In genomic region chr10:63042256-63042655, GRCh38 we compare ENCODE assay signal across 19 cellular contexts.
DNase-seq lines count a peak whose midpoint lies in the region; ATAC-seq, FAIRE-seq and TF ChIP-seq lines count a peak whose summit lies in the region.
"Had no signal": no experiment of that assay in that cellular context is flagged by ENCODE, and none has a peak within 500 bp of the region (broad histone marks: within the 10 kb centered on the region; RNA-seq: fewer than 3 reads in every experiment).

No MANE protein-coding gene starts in this region.

- H3K9ac ChIP-seq in astrocyte (ENCODE audit: low read length), result no peak overlapping the region
- H3K9ac ChIP-seq: BLaER1 treated with 17β-estradiol and CSF1 and Interleukin-3, amounts not matched to agents 10 nM and 100 nM had no signal

- H3K9me3 Mint-ChIP-seq in activated CD4-positive, alpha-beta T cell treated with anti-CD3 and anti-CD28 coated beads, Interleukin-2, amount 10 ng/mL, durations not matched to agents 24 days and 14 days, result peaks cover 2% of the 10 kb centered on the region
- no peaks in the 10 kb centered on the region for H3K9me3 Mint-ChIP-seq in astrocyte (ENCODE audit: unreplicated experiment)
- peaks cover 7 to 41% (median 19%) of the 10 kb centered on the region in 9 donors for H3K9me3 Mint-ChIP-seq in naive thymus-derived CD8-positive, alpha-beta T cell

- no peak overlapping the region for H3K27ac ChIP-seq in astrocyte (ENCODE audit: low read depth, low read length)
- H3K27ac ChIP-seq: BLaER1 treated with 17β-estradiol and CSF1 and Interleukin-3, amounts not matched to agents 10 nM and 100 nM had no signal

- no peaks in the 10 kb centered on the region for H3K27me3 ChIP-seq in astrocyte (ENCODE audit: insufficient read depth, low read length)
- H3K27me3 ChIP-seq: BLaER1 treated with 17β-estradiol and CSF1 and Interleukin-3, amounts not matched to agents 10 nM and 100 nM had no signal

- DNase-seq in activated CD4-positive, alpha-beta T cell treated with anti-CD3 and anti-CD28 coated beads, Interleukin-2, amount 10 ng/mL, durations not matched to agents 24 days and 14 days, result peak; percentile 33
- DNase-seq in activated CD4-positive, alpha-beta T cell treated with anti-CD3 and anti-CD28 coated beads for 48 hours, result no peak
- DNase-seq in astrocyte (ENCODE audit: low read depth), result peak; percentile 77
- DNase-seq in fibroblast of pulmonary artery (ENCODE audit: low read depth), result peak; percentile 89
- DNase-seq in naive thymus-derived CD8-positive, alpha-beta T cell, result no peak
- DNase-seq in SHP77 treated with DMSO at 0.1 percent for 48 hours (lab: John Stamatoyannopoulos, UW), result no peak
- DNase-seq: CD8-positive, alpha-beta memory T cell; DMS 273 treated with DMSO at 0.1 percent for 48 hours; KBM-7; MV-4-11; NCI-H1417 treated with DMSO at 0.1 percent for 48 hours; NCI-H2029; NCI-H2171 treated with DMSO at 0.1 percent for 48 hours; NCI-H748 treated with DMSO at 0.1 percent for 48 hours; RPMI8226 had no signal

- H3K4me3 Mint-ChIP-seq in activated CD4-positive, alpha-beta T cell treated with anti-CD3 and anti-CD28 coated beads, Interleukin-2, amount 10 ng/mL, durations not matched to agents 24 days and 14 days, result no peak overlapping the region
- no peak overlapping the region for H3K4me3 Mint-ChIP-seq in astrocyte (ENCODE audit: unreplicated experiment)
- no peak overlapping the region for H3K4me3 Mint-ChIP-seq in naive thymus-derived CD8-positive, alpha-beta T cell
- H3K4me3 Mint-ChIP-seq: CD8-positive, alpha-beta memory T cell; GM23338 had no signal

- no peak for ATAC-seq in naive thymus-derived CD8-positive, alpha-beta T cell
- no peak for ATAC-seq in GM21786 (IDR thresholded peaks at IDR 0.05; ENCODE audit: unreplicated experiment)
- ATAC-seq: GM23338 had no signal

- no peaks in the 10 kb centered on the region for H3K79me2 ChIP-seq in astrocyte (ENCODE audit: insufficient read depth, low read length)

- no peak overlapping the region for H2AFZ ChIP-seq in astrocyte (ENCODE audit: low read depth, low read length)
- H2AFZ ChIP-seq: GM23338 had no signal

- H3K4me3 ChIP-seq in astrocyte (ENCODE audit: insufficient read depth, low read depth, low read length) (no peak overlapping the region), fibroblast of pulmonary artery (replicated peaks; ENCODE audit: low read depth, low read length) (no peak overlapping the region)
- H3K4me3 ChIP-seq: BLaER1 treated with 17β-estradiol and CSF1 and Interleukin-3, amounts not matched to agents 10 nM and 100 nM; GM23338 had no signal

- no peaks in the 10 kb centered on the region for H3K9me3 ChIP-seq in astrocyte (ENCODE audit: insufficient read depth, low read depth, low read length)

- H3K4me2 ChIP-seq in astrocyte (ENCODE audit: low read length), result no peak overlapping the region
- H3K4me2 ChIP-seq: BLaER1 treated with 17β-estradiol and CSF1 and Interleukin-3, amounts not matched to agents 10 nM and 100 nM; GM23338 had no signal

- H3K27ac Mint-ChIP-seq in activated CD4-positive, alpha-beta T cell treated with anti-CD3 and anti-CD28 coated beads, Interleukin-2, amount 10 ng/mL, durations not matched to agents 24 days and 14 days, result no peak overlapping the region
- H3K27ac Mint-ChIP-seq in astrocyte (ENCODE audit: unreplicated experiment), result no peak overlapping the region
- peak overlapping the region in 1 of 10 donors; percentile 24 for H3K27ac Mint-ChIP-seq in naive thymus-derived CD8-positive, alpha-beta T cell
- H3K27ac Mint-ChIP-seq: CD8-positive, alpha-beta memory T cell; GM23338 had no signal

- TF ChIP-seq CTCF in astrocyte (IDR thresholded peaks at IDR 0.05; ENCODE audit: insufficient read depth, low read depth, low read length), result no peak
- no peak for TF ChIP-seq CTCF in fibroblast of pulmonary artery (IDR thresholded peaks at IDR 0.05; ENCODE audit: low read length, missing control alignments)

- H3K27me3 Mint-ChIP-seq in activated CD4-positive, alpha-beta T cell treated with anti-CD3 and anti-CD28 coated beads, Interleukin-2, amount 10 ng/mL, durations not matched to agents 24 days and 14 days, result peaks cover 21% of the 10 kb centered on the region
- no peaks in the 10 kb centered on the region for H3K27me3 Mint-ChIP-seq in astrocyte (ENCODE audit: low read depth, unreplicated experiment)
- peaks cover 23 to 59% (median 42%) of the 10 kb centered on the region in 5 donors for H3K27me3 Mint-ChIP-seq in naive thymus-derived CD8-positive, alpha-beta T cell

- H3K4me1 ChIP-seq in astrocyte (ENCODE audit: insufficient read depth, low read length), result no peaks in the 10 kb centered on the region
- H3K4me1 ChIP-seq: BLaER1 treated with 17β-estradiol and CSF1 and Interleukin-3, amounts not matched to agents 10 nM and 100 nM had no signal

- no peaks in the 10 kb centered on the region for H3K36me3 Mint-ChIP-seq in activated CD4-positive, alpha-beta T cell treated with anti-CD3 and anti-CD28 coated beads, Interleukin-2, amount 10 ng/mL, durations not matched to agents 24 days and 14 days (ENCODE audit: low read depth)
- no peaks in the 10 kb centered on the region for H3K36me3 Mint-ChIP-seq in astrocyte (ENCODE audit: low read depth, unreplicated experiment)
- H3K36me3 Mint-ChIP-seq in naive thymus-derived CD8-positive, alpha-beta T cell, result peaks cover 2 to 15% (median 9%) of the 10 kb centered on the region in 3 donors

- no peaks in the 10 kb centered on the region for H3K4me1 Mint-ChIP-seq in activated CD4-positive, alpha-beta T cell treated with anti-CD3 and anti-CD28 coated beads, Interleukin-2, amount 10 ng/mL, durations not matched to agents 24 days and 14 days
- H3K4me1 Mint-ChIP-seq in astrocyte (ENCODE audit: low read depth, unreplicated experiment), result peaks cover 3% of the 10 kb centered on the region
- H3K4me1 Mint-ChIP-seq in naive thymus-derived CD8-positive, alpha-beta T cell, result no peaks in the 10 kb centered on the region
- H3K4me1 Mint-ChIP-seq: CD8-positive, alpha-beta memory T cell; GM23338 had no signal

- POLR2A ChIA-PET in naive thymus-derived CD8-positive, alpha-beta T cell (lab: Charles Lee), result no interaction called here

- no peaks in the 10 kb centered on the region for H3K36me3 ChIP-seq in astrocyte (ENCODE audit: insufficient read depth, low read length)
- H3K36me3 ChIP-seq: BLaER1 treated with 17β-estradiol and CSF1 and Interleukin-3, amounts not matched to agents 10 nM and 100 nM had no signal

- no peaks in the 10 kb centered on the region for H4K20me1 ChIP-seq in astrocyte (ENCODE audit: insufficient read depth, low read length)
- H4K20me1 ChIP-seq: BLaER1 treated with 17β-estradiol and CSF1 and Interleukin-3, amounts not matched to agents 10 nM and 100 nM had no signal

- intact Hi-C loops in activated CD4-positive, alpha-beta T cell treated with anti-CD3 and anti-CD28 coated beads, Interleukin-2, amount 10 ng/mL, durations not matched to agents 24 days and 14 days (cut with micrococcal nuclease), result no loop called here

- FAIRE-seq in astrocyte (lab: Jason Lieb, UNC), result no peak
- FAIRE-seq: A204.1 had no signal

Comparison
In these comparisons a context has a peak if more than half of its experiments do, and no peak if none do; other contexts are left out.
1. DNase-seq: peak in activated CD4-positive, alpha-beta T cell treated with anti-CD3 and anti-CD28 coated beads, Interleukin-2, amount 10 ng/mL, durations not matched to agents 24 days and 14 days (single experiment), astrocyte (single experiment) and fibroblast of pulmonary artery (single experiment); none in activated CD4-positive, alpha-beta T cell treated with anti-CD3 and anti-CD28 coated beads for 48 hours (single experiment), naive thymus-derived CD8-positive, alpha-beta T cell (0 of 10) and SHP77 treated with DMSO at 0.1 percent for 48 hours (single experiment).